Comparison of ENCODE assay signal across 1 cellular context in the genomic region with DNA sequence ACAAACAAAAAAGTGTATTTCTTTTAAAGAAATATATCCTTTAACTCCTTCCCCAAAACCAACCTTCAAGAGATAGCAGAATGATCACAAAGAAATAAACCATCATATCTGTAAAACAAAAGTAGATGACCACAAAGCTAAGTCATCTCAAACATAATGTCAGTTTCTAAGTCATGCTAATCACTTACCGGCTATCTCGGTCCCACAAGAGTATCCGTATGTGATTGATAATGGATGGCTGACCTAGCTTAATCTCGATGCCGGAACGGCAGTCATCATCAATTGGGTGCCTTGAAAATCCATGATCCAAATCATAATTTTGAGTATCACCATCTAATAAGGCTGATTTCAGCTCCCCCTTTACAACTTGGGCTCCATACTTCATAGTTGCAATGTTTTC.
A peak's percentile ranks its signal among the peaks of the same experiment; 100 is the strongest.
TF ChIP-seq lines count a peak whose summit lies in the region.

No MANE protein-coding gene starts in this region.

TF ChIP-seq in K562, 482 proteins besides CTCF, POLR2A, EP300 and RAD21 (continued from another document):
- no peak for TF ChIP-seq CEBPG (CRISPR knock-in tag; IDR thresholded peaks at IDR 0.05)
- no peak for TF ChIP-seq CEBPG (tag; conservative IDR thresholded peaks at IDR 0.05 in 1 of 2, IDR thresholded peaks at IDR 0.05 in 1 of 2)
- no peak for TF ChIP-seq NONO (IDR thresholded peaks at IDR 0.05; ENCODE audit: low read depth in 2 of 2, low read length in 1 of 2)
- TF ChIP-seq CBFA2T2 (conservative IDR thresholded peaks at IDR 0.05), result peak; percentile 59
- TF ChIP-seq XRCC4 (IDR thresholded peaks at IDR 0.05; ENCODE audit: extremely low read depth, insufficient read depth, insufficient read length), result no peak
